In genomic region chrX:9612146-9612505, GRCh38 we compare ENCODE assay signal across 18 cellular contexts.
DNase-seq lines count a peak whose midpoint lies in the region; ATAC-seq and TF ChIP-seq lines count a peak whose summit lies in the region.
"Had no signal": no experiment of that assay in that cellular context is flagged by ENCODE, and none has a peak within 500 bp of the region (broad histone marks: within the 10 kb centered on the region; RNA-seq: fewer than 3 reads in every experiment).

No MANE protein-coding gene starts in this region.

- H3K36me3 Mint-ChIP-seq in CD8-positive, alpha-beta T cell = peaks cover 3% of the 10 kb centered on the region

- no peak overlapping the region for H3K4me3 Mint-ChIP-seq in CD8-positive, alpha-beta T cell
- H3K4me3 Mint-ChIP-seq: IgD-negative memory B cell had no signal

- H3K4me1 Mint-ChIP-seq in CD8-positive, alpha-beta T cell (ENCODE audit: low read depth) = peaks cover 8% of the 10 kb centered on the region

- CTCF ChIA-PET in A673 (lab: Charles Lee) = no interaction called here
- CTCF ChIA-PET in CD8-positive, alpha-beta T cell (lab: Charles Lee) = no interaction called here

- no TSS peak for BruUV-seq in A673 (replicated peaks; lab: Mats Ljungman, UMichigan)

- H3K27me3 ChIP-seq in A673 (replicated peaks; ENCODE audit: insufficient read depth, low read depth, low read length, poor library complexity) (no peaks in the 10 kb centered on the region), SJCRH30 (no peaks in the 10 kb centered on the region)
- H3K27me3 ChIP-seq in CD8-positive, alpha-beta T cell (ENCODE audit: insufficient read depth, low read length) = no peaks in the 10 kb centered on the region

- H3K9me3 ChIP-seq in A673 (ENCODE audit: low read depth, low read length, poor library complexity, severe bottlenecking) (no peaks in the 10 kb centered on the region), SJCRH30 (replicated peaks) (no peaks in the 10 kb centered on the region)
- no peaks in the 10 kb centered on the region for H3K9me3 ChIP-seq in CD8-positive, alpha-beta T cell (ENCODE audit: low read length)
- H3K9me3 ChIP-seq: A549 had no signal

- ATAC-seq in CD8-positive, alpha-beta T cell = no peak
- ATAC-seq: A549, Panc1, Right ventricle myocardium inferior had no signal

- no peak overlapping the region for H3K27ac ChIP-seq in A673 (ENCODE audit: low read depth, low read length, poor library complexity, severe bottlenecking)
- peak overlapping the region; percentile 82 for H3K27ac ChIP-seq in SJCRH30
- no peak overlapping the region for H3K27ac ChIP-seq in CD8-positive, alpha-beta T cell (ENCODE audit: low read depth, low read length)
- H3K27ac ChIP-seq: A549, SK-N-MC had no signal

- intact Hi-C loops in A673 (cut with micrococcal nuclease; ENCODE audit: unreplicated experiment) = no loop called here
- intact Hi-C loops in CD8-positive, alpha-beta T cell (cut with DNase I, micrococcal nuclease) = no loop called here

- H3K4me1 ChIP-seq in A673 (ENCODE audit: insufficient read depth, low read length, poor library complexity, severe bottlenecking) (peaks cover 24% of the 10 kb centered on the region), SJCRH30 (peaks cover 12% of the 10 kb centered on the region)
- H3K4me1 ChIP-seq in CD8-positive, alpha-beta T cell (ENCODE audit: insufficient read depth, low read length) = no peaks in the 10 kb centered on the region

- H3K27me3 Mint-ChIP-seq in CD8-positive, alpha-beta T cell (ENCODE audit: low read depth) = no peaks in the 10 kb centered on the region

- no peaks in the 10 kb centered on the region for H3K9me3 Mint-ChIP-seq in CD8-positive, alpha-beta T cell
- H3K9me3 Mint-ChIP-seq: IgD-negative memory B cell had no signal

- H3K27ac Mint-ChIP-seq in CD8-positive, alpha-beta T cell = no peak overlapping the region
- H3K27ac Mint-ChIP-seq: IgD-negative memory B cell had no signal

- H3K36me3 ChIP-seq in A673 (ENCODE audit: insufficient read depth, low read length, poor library complexity, severe bottlenecking) (no peaks in the 10 kb centered on the region), SJCRH30 (no peaks in the 10 kb centered on the region)
- H3K36me3 ChIP-seq in CD8-positive, alpha-beta T cell (ENCODE audit: insufficient read depth, low read length) = no peaks in the 10 kb centered on the region

- POLR2A ChIA-PET in A673 (lab: Charles Lee; ENCODE audit: low non-redundant PET) = interaction anchor here (0.6 kb wide), 1 partner anchor 652 kb away, joined by 5 read pairs; no protein-coding TSS in a partner anchor
- POLR2A ChIA-PET in CD8-positive, alpha-beta T cell (lab: Charles Lee) = no interaction called here

- TF ChIP-seq CTCF in A673 (conservative IDR thresholded peaks at IDR 0.05; ENCODE audit: low read depth, low read length) = no peak
- TF ChIP-seq CTCF in CD8-positive, alpha-beta T cell (IDR thresholded peaks at IDR 0.05) = no peak

- H3K4me3 ChIP-seq in A673 (ENCODE audit: low read depth, low read length, poor library complexity, severe bottlenecking) = no peak overlapping the region
- H3K4me3 ChIP-seq in SJCRH30 = peak overlapping the region; percentile 49
- no peak overlapping the region for H3K4me3 ChIP-seq in CD8-positive, alpha-beta T cell (ENCODE audit: low read depth, low read length)
- H3K4me3 ChIP-seq: A549, SK-N-MC had no signal

- DNase-seq in A673 (ENCODE audit: low spot score) = peak; percentile 21
- DNase-seq in NCI-H1105 (lab: John Stamatoyannopoulos, UW) = peak; percentile 25
- peak; percentile 2 for DNase-seq in NCI-H2171 (lab: John Stamatoyannopoulos, UW)
- peak; percentile 30 to 62 for DNase-seq in SJCRH30
- no peak for DNase-seq in mesenteric fat pad (ENCODE audit: low spot score)
- no peak for DNase-seq in CD8-positive, alpha-beta T cell
- DNase-seq in NCI-H1930 (lab: John Stamatoyannopoulos, UW) = no peak
- no peak for DNase-seq in SW 1271 (lab: John Stamatoyannopoulos, UW)
- DNase-seq: DMS153, H7, Kasumi-1, MM.1S, NCI-H510A had no signal

Comparison
In these comparisons a context has a peak if more than half of its experiments do, and no peak if none do; other contexts are left out.
1. DNase-seq: peak in A673 (single experiment), NCI-H1105 (single experiment), NCI-H2171 (single experiment) and SJCRH30 (2 of 2); none in mesenteric fat pad (single experiment), CD8-positive, alpha-beta T cell (0 of 7), NCI-H1930 (0 of 2) and SW 1271 (0 of 2).